25 cellular contexts compared by ENCODE assay signal in the genomic region with DNA sequence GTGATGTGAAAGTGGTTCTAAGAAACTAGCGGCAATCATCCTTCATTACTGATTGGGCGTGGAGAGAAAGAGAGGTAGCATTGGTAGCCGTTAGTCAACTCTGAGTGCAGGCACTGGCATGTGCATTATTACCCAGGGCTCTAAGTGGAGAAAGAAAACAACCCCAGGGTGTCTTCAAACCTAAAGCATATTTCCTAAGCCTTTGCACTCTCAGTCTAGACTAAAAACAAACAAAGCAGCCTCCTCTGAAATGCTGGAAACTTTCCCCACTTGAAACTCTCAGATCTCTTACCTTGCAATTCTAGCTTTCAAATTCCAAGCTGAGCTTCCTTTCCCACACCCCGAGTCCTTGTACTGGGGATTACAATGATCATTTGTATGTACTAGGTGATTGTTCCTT.
DNase-seq lines count a peak whose midpoint lies in the region; ATAC-seq and TF ChIP-seq lines count a peak whose summit lies in the region.
"Had no signal": no experiment of that assay in that cellular context is flagged by ENCODE, and none has a peak within 500 bp of the region (broad histone marks: within the 10 kb centered on the region; RNA-seq: fewer than 3 reads in every experiment).

No MANE protein-coding gene starts in this region.

- H3K9me3 ChIP-seq in left lung, result no peaks in the 10 kb centered on the region
- H3K9me3 ChIP-seq: ascending aorta, mucosa of descending colon, thyroid gland had no signal

- intact Hi-C loops in left lung (cut with DNase I), result no loop called here

- peaks cover 3 to 4% of the 10 kb centered on the region in 2 donors for H3K4me1 ChIP-seq in left lung
- H3K4me1 ChIP-seq: thyroid gland had no signal

- H3K9me3 Mint-ChIP-seq in chondrocyte (ENCODE audit: low read depth) (peaks cover 3% of the 10 kb centered on the region), type B pancreatic cell (no peaks in the 10 kb centered on the region)
- H3K9me3 Mint-ChIP-seq: activated B cell treated with CpG ODN at 0.5 μM for 24 hours; activated CD4-positive, alpha-beta memory T cell treated with anti-CD3 and anti-CD28 coated beads, Interleukin-2, amount 10 ng/mL, durations not matched to agents 7 days and 5 days; activated naive CD4-positive, alpha-beta T cell treated with anti-CD3 and anti-CD28 coated beads, Interleukin-2, amount 10 ng/mL, durations not matched to agents 7 days and 5 days; stimulated activated naive B cell treated with anti-CD40 and anti-IgM and Interleukin-4, amounts not matched to agents 10 μg/mL and 1 μg/mL and 100 μg/mL, for 72 hours had no signal

- H3K4me1 Mint-ChIP-seq in chondrocyte (ENCODE audit: low read depth), result peaks cover 92% of the 10 kb centered on the region
- peaks cover 12% of the 10 kb centered on the region for H3K4me1 Mint-ChIP-seq in type B pancreatic cell (ENCODE audit: unreplicated experiment)

- H3K4me3 Mint-ChIP-seq in chondrocyte (ENCODE audit: unreplicated experiment), result no peak overlapping the region
- no peak overlapping the region for H3K4me3 Mint-ChIP-seq in type B pancreatic cell
- H3K4me3 Mint-ChIP-seq: activated B cell treated with CpG ODN at 0.5 μM for 24 hours; activated CD4-positive, alpha-beta memory T cell treated with anti-CD3 and anti-CD28 coated beads, Interleukin-2, amount 10 ng/mL, durations not matched to agents 7 days and 5 days; activated naive CD4-positive, alpha-beta T cell treated with anti-CD3 and anti-CD28 coated beads, Interleukin-2, amount 10 ng/mL, durations not matched to agents 7 days and 5 days; stimulated activated naive B cell treated with anti-CD40 and anti-IgM and Interleukin-4, amounts not matched to agents 10 μg/mL and 1 μg/mL and 100 μg/mL, for 72 hours had no signal

- no peaks in the 10 kb centered on the region for H3K27me3 ChIP-seq in left lung
- H3K27me3 ChIP-seq: ascending aorta, thyroid gland had no signal

- DNase-seq in DMS53 (lab: John Stamatoyannopoulos, UW) (peak; percentile 3), DMS53 treated with DMSO at 0.1 percent for 48 hours (lab: John Stamatoyannopoulos, UW; ENCODE audit: unreplicated experiment) (no peak), chondrocyte (ENCODE audit: low spot score) (no peak), left lung (no peak), type B pancreatic cell (ENCODE audit: extremely low spot score, unreplicated experiment) (no peak), NOMO-1 treated with dmso at 0.1 percent for 144 hours (lab: John Stamatoyannopoulos, UW; ENCODE audit: unreplicated experiment) (no peak), NCI-H526 (lab: John Stamatoyannopoulos, UW) (no peak), NCI-H146 treated with DMSO at 0.1 percent for 48 hours (lab: John Stamatoyannopoulos, UW; ENCODE audit: unreplicated experiment) (no peak)
- DNase-seq: activated B cell treated with CpG ODN at 0.5 μM for 24 hours; activated CD4-positive, alpha-beta memory T cell treated with anti-CD3 and anti-CD28 coated beads, Interleukin-2, amount 10 ng/mL, durations not matched to agents 7 days and 5 days; activated naive CD4-positive, alpha-beta T cell treated with anti-CD3 and anti-CD28 coated beads, Interleukin-2, amount 10 ng/mL, durations not matched to agents 7 days and 5 days; activated T-cell treated with anti-CD3 and anti-CD28 coated beads, Interleukin-2, amount 50 U/mL, for 1 hour; cortex of kidney; EL; Kasumi-1; left cardiac atrium; mucosa of descending colon; NCI-H1105 treated with DMSO at 0.1 percent for 48 hours; NCI-H69; SHP77; stimulated activated naive B cell treated with anti-CD40 and anti-IgM and Interleukin-4, amounts not matched to agents 10 μg/mL and 1 μg/mL and 100 μg/mL, for 72 hours; thyroid gland had no signal

- peak overlapping the region; percentile 90 for H3K27ac Mint-ChIP-seq in chondrocyte (ENCODE audit: unreplicated experiment)
- H3K27ac Mint-ChIP-seq in type B pancreatic cell, result peak overlapping the region; percentile 56
- H3K27ac Mint-ChIP-seq: activated B cell treated with CpG ODN at 0.5 μM for 24 hours; activated CD4-positive, alpha-beta memory T cell treated with anti-CD3 and anti-CD28 coated beads, Interleukin-2, amount 10 ng/mL, durations not matched to agents 7 days and 5 days; activated naive CD4-positive, alpha-beta T cell treated with anti-CD3 and anti-CD28 coated beads, Interleukin-2, amount 10 ng/mL, durations not matched to agents 7 days and 5 days; stimulated activated naive B cell treated with anti-CD40 and anti-IgM and Interleukin-4, amounts not matched to agents 10 μg/mL and 1 μg/mL and 100 μg/mL, for 72 hours had no signal

- H3K36me3 Mint-ChIP-seq in chondrocyte (ENCODE audit: low read depth) (no peaks in the 10 kb centered on the region), type B pancreatic cell (no peaks in the 10 kb centered on the region)
- H3K36me3 Mint-ChIP-seq: stimulated activated naive B cell treated with anti-CD40 and anti-IgM and Interleukin-4, amounts not matched to agents 10 μg/mL and 1 μg/mL and 100 μg/mL, for 72 hours had no signal

- no peak overlapping the region for H3K4me3 ChIP-seq in left lung
- H3K4me3 ChIP-seq: ascending aorta, mucosa of descending colon, thyroid gland had no signal

- TF ChIP-seq CTCF in chondrocyte (IDR thresholded peaks at IDR 0.05) (no peak), left lung (IDR thresholded peaks at IDR 0.05) (no peak), type B pancreatic cell (conservative IDR thresholded peaks at IDR 0.05) (no peak)

- peak overlapping the region in 1 of 2 donors; percentile 51 for H3K27ac ChIP-seq in left lung
- H3K27ac ChIP-seq: 22Rv1, ascending aorta, thyroid gland had no signal

- no peaks in the 10 kb centered on the region for H3K36me3 ChIP-seq in left lung
- H3K36me3 ChIP-seq: ascending aorta, thyroid gland had no signal

- H3K27me3 Mint-ChIP-seq in chondrocyte (ENCODE audit: low read depth) (no peaks in the 10 kb centered on the region), type B pancreatic cell (no peaks in the 10 kb centered on the region)
- H3K27me3 Mint-ChIP-seq: activated B cell treated with CpG ODN at 0.5 μM for 24 hours had no signal

- ATAC-seq in left lung, result peak; percentile 76
- ATAC-seq: left cardiac atrium; mucosa of descending colon; sciatic nerve; stimulated activated naive B cell treated with anti-CD40 and anti-IgM and Interleukin-4, amounts not matched to agents 10 μg/mL and 1 μg/mL and 100 μg/mL, for 72 hours had no signal
